Comparison of ENCODE assay signal across 29 cellular contexts in genomic region chrX:136307471-136307870, GRCh38. TPM values are rescaled to one million over a fixed set of nuclear protein-coding genes. Genes with fewer than 3 reads are reported as not detected.
"Had no signal": no experiment of that assay in that cellular context is flagged by ENCODE, and none has a peak within 500 bp of the region (broad histone marks: within the 10 kb centered on the region; RNA-seq: fewer than 3 reads in every experiment).

No MANE protein-coding gene starts in this region.

- DNase-seq: dermis blood vessel endothelial cell; effector CD8-positive, alpha-beta T cell; effector memory CD8-positive, alpha-beta T cell; endodermal cell; erythroblast; esophagus squamous epithelium; foreskin fibroblast; foreskin melanocyte; gastrocnemius medialis; glutamatergic neuron; head of caudate nucleus; heart right ventricle; hippocampal formation; left cardiac atrium; left lung; left ventricle myocardium superior; lower lobe of right lung; mesenchymal stem cell; mucosa of descending colon; naive B cell; naive thymus-derived CD8-positive, alpha-beta T cell had no signal

- H3K36me3 Mint-ChIP-seq: mesothelial cell of epicardium; naive B cell; naive thymus-derived CD8-positive, alpha-beta T cell had no signal

- H3K9me3 ChIP-seq: esophagus squamous epithelium, gastrocnemius medialis, heart right ventricle, left lung, lower lobe of right lung, mucosa of descending colon had no signal

- H3K4me3 Mint-ChIP-seq: effector memory CD8-positive, alpha-beta T cell; endodermal cell; mesothelial cell of epicardium; naive B cell; naive thymus-derived CD8-positive, alpha-beta T cell had no signal

- H3K27ac ChIP-seq: coronary artery, epithelial cell of prostate, esophagus squamous epithelium, gastrocnemius medialis, heart right ventricle, left lung, lower lobe of right lung had no signal

- ATAC-seq: effector memory CD8-positive, alpha-beta T cell; esophagus mucosa; gastrocnemius medialis; heart right ventricle; left cardiac atrium; left lung; left ventricle myocardium superior; lower lobe of right lung; mucosa of descending colon; naive thymus-derived CD8-positive, alpha-beta T cell had no signal

- H3K9me3 Mint-ChIP-seq: effector memory CD8-positive, alpha-beta T cell; naive thymus-derived CD8-positive, alpha-beta T cell had no signal

- H3K27me3 ChIP-seq: left lung had no signal

- H3K4me1 Mint-ChIP-seq: mesothelial cell of epicardium; naive B cell; naive thymus-derived CD8-positive, alpha-beta T cell had no signal

- H3K27ac Mint-ChIP-seq: effector memory CD8-positive, alpha-beta T cell; endodermal cell; mesothelial cell of epicardium; naive B cell; naive thymus-derived CD8-positive, alpha-beta T cell had no signal

RNA-seq across cellular contexts. Expression of gene ADGRG4, which starts 6.7 kb away (rescaled TPM):
- total RNA-seq: dermis blood vessel endothelial cell; endodermal cell; esophagus mucosa; kidney epithelial cell; left ventricle myocardium superior; lower leg skin; lung microvascular endothelial cell; mesothelial cell of epicardium; myocyte; naive thymus-derived CD8-positive, alpha-beta T cell had no signal
